ENCODE assay signal across 8 cellular contexts in genomic region chr9:127021664-127022337, GRCh38.
DNase-seq lines count a peak whose midpoint lies in the region; ATAC-seq, FAIRE-seq and TF ChIP-seq lines count a peak whose summit lies in the region.

No MANE protein-coding gene starts in this region.

- H3K4me1 ChIP-seq in right cardiac atrium (ENCODE audit: control insufficient read depth, insufficient read depth, low read length): peaks cover 3% of the 10 kb centered on the region
- H3K4me1 ChIP-seq in sigmoid colon: peaks cover 0 to 28% (median 27%) of the 10 kb centered on the region in 4 donors

- ATAC-seq in right cardiac atrium: peak; percentile 98 to 99

- FAIRE-seq in RCC 7860 (lab: Jason Lieb, UNC): no peak

- peak overlapping the region; percentile 61 for H3K27ac ChIP-seq in right cardiac atrium (ENCODE audit: low read length)
- peak overlapping the region; percentile 68 to 87 (median 77) for H3K27ac ChIP-seq in sigmoid colon

- no peak for TF ChIP-seq POLR2A in sigmoid colon (IDR thresholded peaks at IDR 0.05)

- no peaks in the 10 kb centered on the region for H3K27me3 ChIP-seq in right cardiac atrium (ENCODE audit: control insufficient read depth, insufficient read depth)
- no peaks in the 10 kb centered on the region for H3K27me3 ChIP-seq in sigmoid colon

- H3K36me3 ChIP-seq in sigmoid colon: no peaks in the 10 kb centered on the region

- DNase-seq in GM04503 (ENCODE audit: low read depth): peak; percentile 95
- peak; percentile 91 for DNase-seq in amniotic stem cell (lab: John Stamatoyannopoulos, UW)
- peak; percentile 92 to 97 (median 95) for DNase-seq in right cardiac atrium
- DNase-seq in sigmoid colon: peak; percentile 98
- no peak for DNase-seq in stimulated activated CD4-positive, alpha-beta T cell treated with anti-CD3 and anti-CD28 coated beads, Interleukin-2, amount 100 ng/mL, for 24 hours
- no peak for DNase-seq in glomerular visceral epithelial cell (ENCODE audit: extremely low spot score)
- no peak for DNase-seq in stimulated activated CD4-positive, alpha-beta T cell treated with anti-CD3 and anti-CD28 coated beads, Interleukin-2, amount 100 ng/mL, for 48 hours
- no peak for DNase-seq in RCC 7860 (ENCODE audit: low spot score)

- no peak for TF ChIP-seq CTCF in sigmoid colon (IDR thresholded peaks at IDR 0.05)

- intact Hi-C loops in right cardiac atrium (cut with DNase I): no loop called here
- intact Hi-C loops in sigmoid colon (cut with DNase I): loop anchor here (5.0 kb wide), 3 partner anchors 86 to 166 kb away; partner anchors contain the start of gene ANGPTL2

- TF ChIP-seq EP300 in sigmoid colon (IDR thresholded peaks at IDR 0.05): peak in 3 of 4 donors; percentile 39 to 84 (median 41)

- H3K4me3 ChIP-seq in right cardiac atrium (ENCODE audit: low read length) (no peak overlapping the region), sigmoid colon (no peak overlapping the region)

- WGBS in right cardiac atrium: 42% methylated on average over 9 of the region's 9 CpGs
- 78 to 88% methylated on average over 9 of the region's 9 CpGs for WGBS in sigmoid colon, 2 donors

- H3K9me3 ChIP-seq in right cardiac atrium (ENCODE audit: control insufficient read depth, low read length) (no peaks in the 10 kb centered on the region), sigmoid colon (no peaks in the 10 kb centered on the region)

Comparison
In these comparisons a context has a peak if more than half of its experiments do, and no peak if none do; other contexts are left out.
1. DNase-seq: peak in GM04503 (single experiment), amniotic stem cell (single experiment), right cardiac atrium (3 of 3) and sigmoid colon (single experiment); none in stimulated activated CD4-positive, alpha-beta T cell treated with anti-CD3 and anti-CD28 coated beads, Interleukin-2, amount 100 ng/mL, for 24 hours (0 of 2), glomerular visceral epithelial cell (single experiment), stimulated activated CD4-positive, alpha-beta T cell treated with anti-CD3 and anti-CD28 coated beads, Interleukin-2, amount 100 ng/mL, for 48 hours (0 of 2) and RCC 7860 (single experiment).